9 cellular contexts compared by ENCODE assay signal in the genomic region with DNA sequence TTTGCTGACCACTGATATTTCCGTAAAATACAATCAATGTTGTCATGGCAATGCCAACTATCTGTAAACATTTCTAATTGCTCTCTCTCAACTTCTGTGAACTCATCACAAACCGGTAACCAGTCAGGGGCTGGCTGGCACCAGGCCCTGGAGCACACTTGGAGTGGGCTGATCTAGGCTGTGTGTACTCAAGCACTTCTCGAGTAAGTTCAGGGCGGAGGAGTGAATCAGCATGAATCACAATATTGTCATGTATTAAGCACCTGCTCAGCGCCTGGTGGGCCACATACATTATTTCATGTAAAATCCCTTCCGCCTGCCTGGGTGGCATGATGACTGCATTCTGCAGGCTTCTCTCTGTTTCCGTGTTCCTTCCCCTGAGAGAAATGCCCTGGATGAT.
DNase-seq lines count a peak whose midpoint lies in the region; ATAC-seq and TF ChIP-seq lines count a peak whose summit lies in the region.
"Had no signal": no experiment of that assay in that cellular context is flagged by ENCODE, and none has a peak within 500 bp of the region (broad histone marks: within the 10 kb centered on the region; RNA-seq: fewer than 3 reads in every experiment).

No MANE protein-coding gene starts in this region.

- no peak overlapping the region for H3K4me3 ChIP-seq in coronary artery
- H3K4me3 ChIP-seq in osteoblast (ENCODE audit: insufficient read depth, low read length) = no peak overlapping the region
- no peak overlapping the region for H3K4me3 ChIP-seq in esophagus squamous epithelium
- H3K4me3 ChIP-seq in HAP-1 = no peak overlapping the region
- H3K4me3 ChIP-seq in WERI-Rb-1 (ENCODE audit: low read depth, low read length) = no peak overlapping the region

- H3K4me1 ChIP-seq in osteoblast (ENCODE audit: insufficient read depth, low read length) = peaks cover 7% of the 10 kb centered on the region
- peaks cover 0 to 16% (median 0%) of the 10 kb centered on the region in 3 donors for H3K4me1 ChIP-seq in esophagus squamous epithelium
- H3K4me1 ChIP-seq in HAP-1 = no peaks in the 10 kb centered on the region

- H3K27ac ChIP-seq in coronary artery (no peak overlapping the region), osteoblast (ENCODE audit: low read depth, low read length) (no peak overlapping the region), esophagus squamous epithelium (no peak overlapping the region), WERI-Rb-1 (no peak overlapping the region)

- H2AFZ ChIP-seq in osteoblast (ENCODE audit: low read length) = no peak overlapping the region

- intact Hi-C loops in esophagus squamous epithelium (cut with DNase I) = no loop called here

- in situ Hi-C loops in HAP-1 (cut with MboI; ENCODE audit: low sequenced_read_pairs) = no loop called here

- H3K36me3 ChIP-seq in osteoblast (ENCODE audit: insufficient read depth, low read length) (no peaks in the 10 kb centered on the region), esophagus squamous epithelium (no peaks in the 10 kb centered on the region), HAP-1 (replicated peaks) (no peaks in the 10 kb centered on the region), WERI-Rb-1 (no peaks in the 10 kb centered on the region)

- H3K9me3 ChIP-seq in osteoblast (ENCODE audit: low read depth, low read length) (no peaks in the 10 kb centered on the region), esophagus squamous epithelium (no peaks in the 10 kb centered on the region), HAP-1 (no peaks in the 10 kb centered on the region), WERI-Rb-1 (ENCODE audit: severe bottlenecking) (no peaks in the 10 kb centered on the region)

- no peak for TF ChIP-seq CTCF in coronary artery (IDR thresholded peaks at IDR 0.05)
- no peak for TF ChIP-seq CTCF in osteoblast (IDR thresholded peaks at IDR 0.05; ENCODE audit: extremely low read depth, low read depth, low read length)
- peak in 1 of 6 experiments; percentile 37 for TF ChIP-seq CTCF in esophagus squamous epithelium (IDR thresholded peaks at IDR 0.05)
- TF ChIP-seq CTCF in WERI-Rb-1 (IDR thresholded peaks at IDR 0.05; ENCODE audit: low read depth, low read length) = no peak

- TF ChIP-seq POLR2A in esophagus squamous epithelium (IDR thresholded peaks at IDR 0.05) = no peak

- DNase-seq in EH (ENCODE audit: low read depth) = peak; percentile 47
- peak; percentile 18 for DNase-seq in NCI-H2227 treated with DMSO at 0.1 percent for 48 hours (lab: John Stamatoyannopoulos, UW)
- DNase-seq in coronary artery (ENCODE audit: low spot score) = peak; percentile 59
- DNase-seq in osteoblast (ENCODE audit: insufficient read length, low spot score, missing footprints) = peak; percentile 85
- no peak for DNase-seq in esophagus squamous epithelium (lab: John Stamatoyannopoulos, UW)
- DNase-seq in HAP-1 (ENCODE audit: low spot score in 2 of 2) = no peak
- DNase-seq in WERI-Rb-1 = no peak
- DNase-seq: stimulated activated naive CD8-positive, alpha-beta T cell treated with anti-CD3 and anti-CD28 coated beads, Interleukin-15, Interleukin-2, amounts not matched to agents 100 U/mL and 50 U/mL, for 24 hours had no signal

- H3K4me2 ChIP-seq in osteoblast (ENCODE audit: insufficient read depth, low read length) = no peak overlapping the region

- no peaks in the 10 kb centered on the region for H3K27me3 ChIP-seq in osteoblast (ENCODE audit: insufficient read depth, low read length)
- H3K27me3 ChIP-seq in esophagus squamous epithelium = peaks cover 0 to 41% (median 0%) of the 10 kb centered on the region in 4 donors
- H3K27me3 ChIP-seq in HAP-1 (ENCODE audit: low read depth) = peaks cover 2% of the 10 kb centered on the region; the same call in 1 of the 2 replicates
- H3K27me3 ChIP-seq in WERI-Rb-1 (ENCODE audit: insufficient read depth, low read depth, severe bottlenecking) = no peaks in the 10 kb centered on the region

- WGBS in esophagus squamous epithelium, 2 donors = 46% methylated on average over 7 of the region's 7 CpGs

- no peaks in the 10 kb centered on the region for H4K20me1 ChIP-seq in osteoblast (ENCODE audit: insufficient read depth, low read length)

- no peaks in the 10 kb centered on the region for H3K79me2 ChIP-seq in osteoblast (ENCODE audit: insufficient read depth, low read length)

- ATAC-seq in HG03469 (IDR thresholded peaks at IDR 0.05; ENCODE audit: unreplicated experiment) = no peak
- ATAC-seq: stimulated activated naive CD8-positive, alpha-beta T cell treated with anti-CD3 and anti-CD28 coated beads, Interleukin-15, Interleukin-2, amounts not matched to agents 100 U/mL and 50 U/mL, for 24 hours had no signal

Comparison
In these comparisons a context has a peak if more than half of its experiments do, and no peak if none do; other contexts are left out.
1. DNase-seq: peak in EH (single experiment), NCI-H2227 treated with DMSO at 0.1 percent for 48 hours (single experiment), coronary artery (single experiment) and osteoblast (single experiment); none in esophagus squamous epithelium (single experiment), HAP-1 (0 of 2) and WERI-Rb-1 (single experiment).